ENCODE assay signal across 1 cellular context in the genomic region with DNA sequence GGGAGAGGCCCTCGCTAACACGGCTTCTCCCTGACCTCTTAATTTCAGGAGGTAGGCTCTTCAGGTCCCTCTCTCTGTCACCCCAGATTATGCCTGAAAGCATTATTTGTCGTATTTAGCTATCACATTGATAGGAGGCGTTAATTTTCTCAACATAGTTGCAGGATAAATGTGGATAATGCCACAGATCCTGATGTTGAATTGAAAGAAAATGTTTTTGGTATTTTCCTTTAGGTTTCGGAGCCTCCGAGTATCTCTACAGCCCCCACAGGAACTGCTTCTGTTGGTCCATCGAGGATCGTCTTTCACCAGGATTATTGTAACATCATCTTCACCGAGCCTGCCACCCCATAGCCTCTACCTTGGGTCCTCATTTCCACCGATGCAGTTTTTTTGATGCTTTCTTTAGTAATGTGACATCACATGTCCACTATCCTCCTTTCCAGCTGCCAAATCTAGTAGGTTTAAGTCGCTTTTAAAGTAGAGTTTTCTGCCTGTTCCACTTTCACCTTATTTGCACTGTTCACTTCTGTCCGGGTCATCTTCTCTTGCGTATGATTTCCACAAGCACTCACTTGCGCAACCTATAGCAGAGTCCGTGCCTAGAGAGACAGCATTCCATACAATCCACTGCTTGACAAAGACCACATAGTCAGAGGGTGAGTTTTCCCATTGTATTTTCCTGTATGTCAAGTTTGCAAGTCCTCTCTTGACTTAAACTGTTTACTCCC.
TF ChIP-seq lines count a peak whose summit lies in the region.

No MANE protein-coding gene starts in this region.

TF ChIP-seq in K562, 482 proteins besides CTCF, POLR2A, EP300 and RAD21 (continued from another document):
- TF ChIP-seq, protein P1, sequence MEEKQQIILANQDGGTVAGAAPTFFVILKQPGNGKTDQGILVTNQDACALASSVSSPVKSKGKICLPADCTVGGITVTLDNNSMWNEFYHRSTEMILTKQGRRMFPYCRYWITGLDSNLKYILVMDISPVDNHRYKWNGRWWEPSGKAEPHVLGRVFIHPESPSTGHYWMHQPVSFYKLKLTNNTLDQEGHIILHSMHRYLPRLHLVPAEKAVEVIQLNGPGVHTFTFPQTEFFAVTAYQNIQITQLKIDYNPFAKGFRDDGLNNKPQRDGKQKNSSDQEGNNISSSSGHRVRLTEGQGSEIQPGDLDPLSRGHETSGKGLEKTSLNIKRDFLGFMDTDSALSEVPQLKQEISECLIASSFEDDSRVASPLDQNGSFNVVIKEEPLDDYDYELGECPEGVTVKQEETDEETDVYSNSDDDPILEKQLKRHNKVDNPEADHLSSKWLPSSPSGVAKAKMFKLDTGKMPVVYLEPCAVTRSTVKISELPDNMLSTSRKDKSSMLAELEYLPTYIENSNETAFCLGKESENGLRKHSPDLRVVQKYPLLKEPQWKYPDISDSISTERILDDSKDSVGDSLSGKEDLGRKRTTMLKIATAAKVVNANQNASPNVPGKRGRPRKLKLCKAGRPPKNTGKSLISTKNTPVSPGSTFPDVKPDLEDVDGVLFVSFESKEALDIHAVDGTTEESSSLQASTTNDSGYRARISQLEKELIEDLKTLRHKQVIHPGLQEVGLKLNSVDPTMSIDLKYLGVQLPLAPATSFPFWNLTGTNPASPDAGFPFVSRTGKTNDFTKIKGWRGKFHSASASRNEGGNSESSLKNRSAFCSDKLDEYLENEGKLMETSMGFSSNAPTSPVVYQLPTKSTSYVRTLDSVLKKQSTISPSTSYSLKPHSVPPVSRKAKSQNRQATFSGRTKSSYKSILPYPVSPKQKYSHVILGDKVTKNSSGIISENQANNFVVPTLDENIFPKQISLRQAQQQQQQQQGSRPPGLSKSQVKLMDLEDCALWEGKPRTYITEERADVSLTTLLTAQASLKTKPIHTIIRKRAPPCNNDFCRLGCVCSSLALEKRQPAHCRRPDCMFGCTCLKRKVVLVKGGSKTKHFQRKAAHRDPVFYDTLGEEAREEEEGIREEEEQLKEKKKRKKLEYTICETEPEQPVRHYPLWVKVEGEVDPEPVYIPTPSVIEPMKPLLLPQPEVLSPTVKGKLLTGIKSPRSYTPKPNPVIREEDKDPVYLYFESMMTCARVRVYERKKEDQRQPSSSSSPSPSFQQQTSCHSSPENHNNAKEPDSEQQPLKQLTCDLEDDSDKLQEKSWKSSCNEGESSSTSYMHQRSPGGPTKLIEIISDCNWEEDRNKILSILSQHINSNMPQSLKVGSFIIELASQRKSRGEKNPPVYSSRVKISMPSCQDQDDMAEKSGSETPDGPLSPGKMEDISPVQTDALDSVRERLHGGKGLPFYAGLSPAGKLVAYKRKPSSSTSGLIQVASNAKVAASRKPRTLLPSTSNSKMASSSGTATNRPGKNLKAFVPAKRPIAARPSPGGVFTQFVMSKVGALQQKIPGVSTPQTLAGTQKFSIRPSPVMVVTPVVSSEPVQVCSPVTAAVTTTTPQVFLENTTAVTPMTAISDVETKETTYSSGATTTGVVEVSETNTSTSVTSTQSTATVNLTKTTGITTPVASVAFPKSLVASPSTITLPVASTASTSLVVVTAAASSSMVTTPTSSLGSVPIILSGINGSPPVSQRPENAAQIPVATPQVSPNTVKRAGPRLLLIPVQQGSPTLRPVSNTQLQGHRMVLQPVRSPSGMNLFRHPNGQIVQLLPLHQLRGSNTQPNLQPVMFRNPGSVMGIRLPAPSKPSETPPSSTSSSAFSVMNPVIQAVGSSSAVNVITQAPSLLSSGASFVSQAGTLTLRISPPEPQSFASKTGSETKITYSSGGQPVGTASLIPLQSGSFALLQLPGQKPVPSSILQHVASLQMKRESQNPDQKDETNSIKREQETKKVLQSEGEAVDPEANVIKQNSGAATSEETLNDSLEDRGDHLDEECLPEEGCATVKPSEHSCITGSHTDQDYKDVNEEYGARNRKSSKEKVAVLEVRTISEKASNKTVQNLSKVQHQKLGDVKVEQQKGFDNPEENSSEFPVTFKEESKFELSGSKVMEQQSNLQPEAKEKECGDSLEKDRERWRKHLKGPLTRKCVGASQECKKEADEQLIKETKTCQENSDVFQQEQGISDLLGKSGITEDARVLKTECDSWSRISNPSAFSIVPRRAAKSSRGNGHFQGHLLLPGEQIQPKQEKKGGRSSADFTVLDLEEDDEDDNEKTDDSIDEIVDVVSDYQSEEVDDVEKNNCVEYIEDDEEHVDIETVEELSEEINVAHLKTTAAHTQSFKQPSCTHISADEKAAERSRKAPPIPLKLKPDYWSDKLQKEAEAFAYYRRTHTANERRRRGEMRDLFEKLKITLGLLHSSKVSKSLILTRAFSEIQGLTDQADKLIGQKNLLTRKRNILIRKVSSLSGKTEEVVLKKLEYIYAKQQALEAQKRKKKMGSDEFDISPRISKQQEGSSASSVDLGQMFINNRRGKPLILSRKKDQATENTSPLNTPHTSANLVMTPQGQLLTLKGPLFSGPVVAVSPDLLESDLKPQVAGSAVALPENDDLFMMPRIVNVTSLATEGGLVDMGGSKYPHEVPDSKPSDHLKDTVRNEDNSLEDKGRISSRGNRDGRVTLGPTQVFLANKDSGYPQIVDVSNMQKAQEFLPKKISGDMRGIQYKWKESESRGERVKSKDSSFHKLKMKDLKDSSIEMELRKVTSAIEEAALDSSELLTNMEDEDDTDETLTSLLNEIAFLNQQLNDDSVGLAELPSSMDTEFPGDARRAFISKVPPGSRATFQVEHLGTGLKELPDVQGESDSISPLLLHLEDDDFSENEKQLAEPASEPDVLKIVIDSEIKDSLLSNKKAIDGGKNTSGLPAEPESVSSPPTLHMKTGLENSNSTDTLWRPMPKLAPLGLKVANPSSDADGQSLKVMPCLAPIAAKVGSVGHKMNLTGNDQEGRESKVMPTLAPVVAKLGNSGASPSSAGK (IDR thresholded peaks at IDR 0.05) = no peak
- TF ChIP-seq BRF1 (IDR thresholded peaks at IDR 0.05; ENCODE audit: borderline replicate concordance, extremely low read depth, insufficient read length) (no peak), CCNT2 (IDR thresholded peaks at IDR 0.05; ENCODE audit: borderline replicate concordance, extremely low read depth, insufficient read length, low read depth, low read length) (no peak), TEAD1 (CRISPR knock-in tag; IDR thresholded peaks at IDR 0.05) (no peak)
